In the genomic region with DNA sequence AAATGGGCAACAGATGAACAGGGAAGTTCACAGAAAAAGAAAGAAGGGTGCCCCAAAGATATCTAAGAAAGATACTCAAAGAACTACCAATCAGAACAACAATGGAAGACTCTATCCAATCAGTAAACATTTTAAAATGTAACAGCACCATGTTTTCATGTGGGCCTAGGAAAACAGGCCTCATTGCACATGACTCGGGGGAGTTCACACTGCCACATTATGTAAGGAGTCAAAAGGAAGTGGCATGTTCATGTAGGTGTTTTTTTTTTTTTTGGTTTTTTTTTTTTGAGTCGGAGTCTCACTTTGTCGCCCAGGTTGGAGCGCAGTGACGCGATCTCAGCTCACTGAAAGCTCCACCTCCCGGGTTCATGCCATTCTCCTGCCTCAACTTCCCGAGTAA, we compare ENCODE assay signal across 19 cellular contexts.
"Had no signal": no experiment of that assay in that cellular context is flagged by ENCODE, and none has a peak within 500 bp of the region (broad histone marks: within the 10 kb centered on the region; RNA-seq: fewer than 3 reads in every experiment).

No MANE protein-coding gene starts in this region.

- H3K27me3 Mint-ChIP-seq: type B pancreatic cell had no signal

- H3K4me3 Mint-ChIP-seq: activated T-cell treated with anti-CD3 and anti-CD28 coated beads, Interleukin-2, amount 50 U/mL, for 4 hours; neural crest cell; T-helper 2 cell treated with Interferon-gamma antibody and Interleukin-4, amounts not matched to agents 5 μg/mL and 100 μg/mL, for 36 hours; type B pancreatic cell had no signal

- H3K27ac Mint-ChIP-seq: T-helper 2 cell treated with Interferon-gamma antibody and Interleukin-4, amounts not matched to agents 5 μg/mL and 100 μg/mL, for 36 hours; type B pancreatic cell had no signal

- H3K9me3 Mint-ChIP-seq: activated T-cell treated with anti-CD3 and anti-CD28 coated beads, Interleukin-2, amount 50 U/mL, for 4 hours; neural crest cell; T-helper 2 cell treated with Interferon-gamma antibody and Interleukin-4, amounts not matched to agents 5 μg/mL and 100 μg/mL, for 36 hours; type B pancreatic cell had no signal

- ATAC-seq: activated T-cell treated with anti-CD3 and anti-CD28 coated beads, Interleukin-2, amount 50 U/mL, for 4 hours; body of pancreas; heart right ventricle; left colon; right lobe of liver had no signal

- H3K4me1 ChIP-seq: body of pancreas, right lobe of liver, testis, vagina had no signal

- H3K36me3 ChIP-seq: vagina had no signal

- H3K4me3 ChIP-seq: body of pancreas, heart right ventricle, right lobe of liver, skin epidermis, testis, vagina had no signal

- H3K27me3 ChIP-seq: body of pancreas, heart right ventricle, right lobe of liver, testis, vagina had no signal

- H3K27ac ChIP-seq: body of pancreas, heart right ventricle, right lobe of liver, skin epidermis, testis, vagina, VCaP had no signal

- DNase-seq: activated CD8-positive, alpha-beta memory T cell treated with anti-CD3 and anti-CD28 coated beads, Interleukin-2, amount 50 U/mL, for 48 hours; activated naive CD4-positive, alpha-beta T cell treated with Interleukin-2 at 50 U/mL for 16 hours; activated T-cell treated with anti-CD3 and anti-CD28 coated beads, Interleukin-2, amount 50 U/mL, for 4 hours; anterior cingulate cortex; body of pancreas; heart right ventricle; left colon; mesenchymal stem cell; occipital lobe; posterior cingulate gyrus; right lobe of liver; stimulated activated CD4-positive, alpha-beta T cell treated with anti-CD3 and anti-CD28 coated beads, Interleukin-1b, Interleukin-23, amount 100 ng/mL, for 48 hours; testis had no signal

- H3K9me3 ChIP-seq: body of pancreas, heart right ventricle, right lobe of liver, testis, vagina had no signal
